ENCODE assay signal across 24 cellular contexts in the genomic region with DNA sequence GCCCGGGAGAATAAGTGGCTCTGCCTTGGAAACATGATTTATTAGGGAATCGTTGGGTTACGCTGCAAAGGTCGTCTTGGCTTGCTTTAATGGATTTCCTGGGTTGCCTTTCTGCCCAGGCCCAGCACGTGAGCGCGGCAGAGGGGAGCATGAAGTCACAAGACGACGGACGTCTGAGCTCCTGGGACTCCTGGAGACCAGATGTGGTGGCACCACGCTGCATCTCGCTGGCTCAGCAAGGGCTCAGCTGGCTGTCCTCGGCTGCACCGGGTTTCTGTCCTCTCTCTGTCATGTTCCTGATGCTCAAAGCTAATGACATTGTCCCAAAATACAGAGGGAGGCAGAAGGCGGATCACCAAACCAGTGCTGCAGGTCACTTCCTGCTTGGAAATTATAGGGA.
DNase-seq lines count a peak whose midpoint lies in the region; ATAC-seq and TF ChIP-seq lines count a peak whose summit lies in the region.
"Had no signal": no experiment of that assay in that cellular context is flagged by ENCODE, and none has a peak within 500 bp of the region (broad histone marks: within the 10 kb centered on the region; RNA-seq: fewer than 3 reads in every experiment).

No MANE protein-coding gene starts in this region.

- no peaks in the 10 kb centered on the region for H3K9me3 ChIP-seq in MM.1S (replicated peaks; ENCODE audit: insufficient read depth, low read length)
- H3K9me3 ChIP-seq in naive thymus-derived CD4-positive, alpha-beta T cell (ENCODE audit: control insufficient read depth in 2 of 3, low read length in 3 of 3): no peaks in the 10 kb centered on the region
- no peaks in the 10 kb centered on the region for H3K9me3 ChIP-seq in spleen
- H3K9me3 ChIP-seq: esophagus muscularis mucosa, gastroesophageal sphincter, mucosa of descending colon, thyroid gland had no signal

- no peak for ATAC-seq in naive thymus-derived CD4-positive, alpha-beta T cell
- ATAC-seq: activated CD4-positive, CD25-positive, alpha-beta regulatory T cell treated with anti-CD3 and anti-CD28 coated beads, Interleukin-2, amount 50 U/mL, for 24 hours; CD8-positive, alpha-beta T cell; gastroesophageal sphincter; GM12878; sciatic nerve; stimulated activated naive CD8-positive, alpha-beta T cell treated with anti-CD3 and anti-CD28 coated beads, Interleukin-15, amount 100 ng/mL, for 72 hours had no signal

- H3K27me3 ChIP-seq in MM.1S (replicated peaks; ENCODE audit: insufficient read depth, low read length): peaks cover 19% of the 10 kb centered on the region
- H3K27me3 ChIP-seq in naive thymus-derived CD4-positive, alpha-beta T cell (ENCODE audit: control insufficient read depth in 2 of 2, insufficient read depth in 2 of 2, low read length in 2 of 2): no peaks in the 10 kb centered on the region
- peaks cover 0 to 20% (median 0%) of the 10 kb centered on the region in 7 donors for H3K27me3 ChIP-seq in spleen (replicated peaks in 1 of 7)
- H3K27me3 ChIP-seq: thyroid gland had no signal

- H3K27ac ChIP-seq in MM.1S (ENCODE audit: low read length) (peak overlapping the region; percentile 26; the same call in 1 of the 2 replicates), coronary artery (no peak overlapping the region), spleen (no peak overlapping the region)
- no peak overlapping the region for H3K27ac ChIP-seq in naive thymus-derived CD4-positive, alpha-beta T cell (ENCODE audit: low read depth, low read length)
- H3K27ac ChIP-seq: esophagus muscularis mucosa, gastroesophageal sphincter, GM23248, thyroid gland had no signal

- WGBS in spleen, 5 donors: 61 to 72% (median 71%) methylated on average over 15 of the region's 15 CpGs

- peak overlapping the region; percentile 14; the same call in 1 of the 2 replicates for H3K4me2 ChIP-seq in MM.1S (ENCODE audit: low read depth, low read length)

- peaks cover 21% of the 10 kb centered on the region for H3K4me1 Mint-ChIP-seq in neural crest cell
- peaks cover 0 to 8% (median 0%) of the 10 kb centered on the region in 7 donors for H3K4me1 Mint-ChIP-seq in naive thymus-derived CD4-positive, alpha-beta T cell

- no peaks in the 10 kb centered on the region for H3K9me2 ChIP-seq in MM.1S (replicated peaks; ENCODE audit: insufficient read depth, low read length)

- H3K4me1 ChIP-seq in MM.1S (ENCODE audit: low read length): peaks cover 16% of the 10 kb centered on the region
- no peaks in the 10 kb centered on the region for H3K4me1 ChIP-seq in naive thymus-derived CD4-positive, alpha-beta T cell (ENCODE audit: control insufficient read depth in 2 of 2, insufficient read depth in 2 of 2, low read length in 2 of 2)
- peaks cover 0 to 46% (median 15%) of the 10 kb centered on the region in 6 donors for H3K4me1 ChIP-seq in spleen
- H3K4me1 ChIP-seq: gastroesophageal sphincter had no signal

- CTCF ChIA-PET in naive thymus-derived CD4-positive, alpha-beta T cell (lab: Charles Lee): no interaction called here

- H3K27ac Mint-ChIP-seq in neural crest cell (ENCODE audit: unreplicated experiment): peak overlapping the region; percentile 67
- H3K27ac Mint-ChIP-seq in naive thymus-derived CD4-positive, alpha-beta T cell: no peak overlapping the region
- H3K27ac Mint-ChIP-seq: activated CD4-positive, alpha-beta memory T cell treated with anti-CD3 and anti-CD28 coated beads, Interleukin-2, amount 10 ng/mL, durations not matched to agents 7 days and 5 days; CD8-positive, alpha-beta T cell; stimulated activated naive CD8-positive, alpha-beta T cell treated with anti-CD3 and anti-CD28 coated beads, Interleukin-15, amount 100 ng/mL, for 72 hours had no signal

- no peaks in the 10 kb centered on the region for H3K79me2 ChIP-seq in MM.1S (ENCODE audit: low read length)

- H3K36me3 ChIP-seq in MM.1S (replicated peaks; ENCODE audit: insufficient read depth, low read length): no peaks in the 10 kb centered on the region
- no peaks in the 10 kb centered on the region for H3K36me3 ChIP-seq in naive thymus-derived CD4-positive, alpha-beta T cell (ENCODE audit: control insufficient read depth in 2 of 3, insufficient read depth in 3 of 3, low read length in 3 of 3)
- no peaks in the 10 kb centered on the region for H3K36me3 ChIP-seq in spleen
- H3K36me3 ChIP-seq: esophagus muscularis mucosa, gastroesophageal sphincter, thyroid gland had no signal

- DNase-seq in DMS53 (lab: John Stamatoyannopoulos, UW): peak; percentile 55
- DNase-seq in DMS53 treated with DMSO at 0.1 percent for 48 hours (lab: John Stamatoyannopoulos, UW; ENCODE audit: unreplicated experiment): no peak
- no peak for DNase-seq in MM.1S
- peak; percentile 33 for DNase-seq in coronary artery (ENCODE audit: low spot score)
- DNase-seq in neural crest cell (ENCODE audit: low read depth, low spot score): no peak
- no peak for DNase-seq in NCI-H2107 treated with DMSO at 0.1 percent for 48 hours (lab: John Stamatoyannopoulos, UW; ENCODE audit: unreplicated experiment)
- DNase-seq in naive thymus-derived CD4-positive, alpha-beta T cell: no peak
- no peak for DNase-seq in spleen
- DNase-seq: 8988T; activated CD4-positive, alpha-beta memory T cell treated with anti-CD3 and anti-CD28 coated beads, Interleukin-2, amount 10 ng/mL, durations not matched to agents 7 days and 5 days; activated gamma-delta T cell; CD8-positive, alpha-beta T cell; GM23248; mucosa of descending colon; MV-4-11; stimulated activated CD4-positive, alpha-beta T cell treated with anti-CD3 and anti-CD28 coated beads, Interleukin-15, amount 100 ng/mL, for 24 hours; stimulated activated naive CD8-positive, alpha-beta T cell treated with anti-CD3 and anti-CD28 coated beads, Interleukin-15, amount 100 ng/mL, for 72 hours had no signal

- H4K20me1 ChIP-seq in MM.1S (ENCODE audit: insufficient read depth, low read length): no peaks in the 10 kb centered on the region

- no peaks in the 10 kb centered on the region for H3F3A ChIP-seq in MM.1S (ENCODE audit: insufficient read depth, low read length)

- no peak for TF ChIP-seq CTCF in MM.1S (IDR thresholded peaks at IDR 0.05; ENCODE audit: low read length)
- TF ChIP-seq CTCF in coronary artery (IDR thresholded peaks at IDR 0.05): no peak
- no peak for TF ChIP-seq CTCF in neural crest cell (conservative IDR thresholded peaks at IDR 0.05)
- no peak for TF ChIP-seq CTCF in spleen (IDR thresholded peaks at IDR 0.05 in 8 of 11, conservative IDR thresholded peaks at IDR 0.05 in 3 of 11)

- no peaks in the 10 kb centered on the region for H3K9me3 Mint-ChIP-seq in neural crest cell
- H3K9me3 Mint-ChIP-seq in naive thymus-derived CD4-positive, alpha-beta T cell: peaks cover 0 to 4% (median 0%) of the 10 kb centered on the region in 11 donors
- H3K9me3 Mint-ChIP-seq: activated CD4-positive, alpha-beta memory T cell treated with anti-CD3 and anti-CD28 coated beads, Interleukin-2, amount 10 ng/mL, durations not matched to agents 7 days and 5 days; CD8-positive, alpha-beta T cell; stimulated activated naive CD8-positive, alpha-beta T cell treated with anti-CD3 and anti-CD28 coated beads, Interleukin-15, amount 100 ng/mL, for 72 hours had no signal

- 0 out of 2 replicates have a peak overlapping the region, but pooled peaks have one; percentile 54 for H2AFZ ChIP-seq in MM.1S (ENCODE audit: low read length)
- H2AFZ ChIP-seq: GM23248 had no signal

- H3K27me3 Mint-ChIP-seq in neural crest cell (ENCODE audit: low read depth): peaks cover 52% of the 10 kb centered on the region
- peaks cover 0 to 14% (median under 1%) of the 10 kb centered on the region in 5 donors for H3K27me3 Mint-ChIP-seq in naive thymus-derived CD4-positive, alpha-beta T cell

- H3K4me3 ChIP-seq in MM.1S (ENCODE audit: low read length) (no peak overlapping the region), coronary artery (no peak overlapping the region), spleen (no peak overlapping the region)
- no peak overlapping the region for H3K4me3 ChIP-seq in naive thymus-derived CD4-positive, alpha-beta T cell (ENCODE audit: low read length)
- H3K4me3 ChIP-seq: esophagus muscularis mucosa, gastroesophageal sphincter, GM12878, GM23248, K562, mucosa of descending colon, thyroid gland had no signal

- POLR2A ChIA-PET in naive thymus-derived CD4-positive, alpha-beta T cell (lab: Charles Lee): no interaction called here

- H3K9ac ChIP-seq in MM.1S (ENCODE audit: low read length): no peak overlapping the region
- H3K9ac ChIP-seq: GM23248 had no signal

- H3K4me3 Mint-ChIP-seq in neural crest cell: no peak overlapping the region
- H3K4me3 Mint-ChIP-seq in naive thymus-derived CD4-positive, alpha-beta T cell: no peak overlapping the region
- H3K4me3 Mint-ChIP-seq: activated CD4-positive, alpha-beta memory T cell treated with anti-CD3 and anti-CD28 coated beads, Interleukin-2, amount 10 ng/mL, durations not matched to agents 7 days and 5 days; CD8-positive, alpha-beta T cell; stimulated activated naive CD8-positive, alpha-beta T cell treated with anti-CD3 and anti-CD28 coated beads, Interleukin-15, amount 100 ng/mL, for 72 hours had no signal

- TF ChIP-seq POLR2A in spleen (IDR thresholded peaks at IDR 0.05): no peak

- no peaks in the 10 kb centered on the region for H3K36me3 Mint-ChIP-seq in neural crest cell (ENCODE audit: low read depth)
- no peaks in the 10 kb centered on the region for H3K36me3 Mint-ChIP-seq in naive thymus-derived CD4-positive, alpha-beta T cell
- H3K36me3 Mint-ChIP-seq: CD8-positive, alpha-beta T cell had no signal

- intact Hi-C loops in naive thymus-derived CD4-positive, alpha-beta T cell (cut with micrococcal nuclease): no loop called here
- intact Hi-C loops in spleen (cut with DNase I; ENCODE audit: low total_unique reads): no loop called here

Comparison
In these comparisons a context has a peak if more than half of its experiments do, and no peak if none do; other contexts are left out.
1. DNase-seq: peak in DMS53 (single experiment) and coronary artery (single experiment); none in DMS53 treated with DMSO at 0.1 percent for 48 hours (single experiment), MM.1S (single experiment), neural crest cell (single experiment), NCI-H2107 treated with DMSO at 0.1 percent for 48 hours (single experiment), naive thymus-derived CD4-positive, alpha-beta T cell (0 of 9) and spleen (single experiment).